8 cellular contexts compared by ENCODE assay signal in genomic region chr20:19828233-19828632, GRCh38.
A peak's percentile ranks its signal among the peaks of the same experiment; 100 is the strongest.
DNase-seq lines count a peak whose midpoint lies in the region; ATAC-seq lines count a peak whose summit lies in the region.

No MANE protein-coding gene starts in this region.

- ATAC-seq in GM18519 (IDR thresholded peaks at IDR 0.05; ENCODE audit: low FRiP score, unreplicated experiment) (peak; percentile 89), HG02981 (IDR thresholded peaks at IDR 0.05; ENCODE audit: unreplicated experiment) (peak; percentile 86)

- H3K4me3 ChIP-seq in BLaER1 (no peak overlapping the region), skeletal muscle cell (ENCODE audit: low read depth, low read length) (no peak overlapping the region)

- peak; percentile 91 for DNase-seq in NOMO-1 treated with DMSO at 0.1 percent for 48 hours (lab: John Stamatoyannopoulos, UW; ENCODE audit: unreplicated experiment)
- DNase-seq in dermis microvascular lymphatic vessel endothelial cell (ENCODE audit: low read depth in 2 of 2): peak; percentile 76 to 89
- DNase-seq in skeletal muscle cell (ENCODE audit: low read depth): peak; percentile 35
- no peak for DNase-seq in NCI-H1930 (lab: John Stamatoyannopoulos, UW)
- DNase-seq in mesenteric fat pad (ENCODE audit: low spot score): no peak

- no peaks in the 10 kb centered on the region for H3K27me3 ChIP-seq in BLaER1

- H3K4me1 ChIP-seq in BLaER1: peaks cover 58% of the 10 kb centered on the region

- peak overlapping the region; percentile 62 for H3K4me2 ChIP-seq in BLaER1

- no peaks in the 10 kb centered on the region for H3K36me3 ChIP-seq in BLaER1

- H3K9ac ChIP-seq in BLaER1: no peak overlapping the region

- H3K9me3 ChIP-seq in BLaER1: no peaks in the 10 kb centered on the region

- no peaks in the 10 kb centered on the region for H4K20me1 ChIP-seq in BLaER1

- H3K27ac ChIP-seq in BLaER1: no peak overlapping the region

Comparison
In these comparisons a context has a peak if more than half of its experiments do, and no peak if none do; other contexts are left out.
1. DNase-seq: peak in NOMO-1 treated with DMSO at 0.1 percent for 48 hours (single experiment), dermis microvascular lymphatic vessel endothelial cell (2 of 2) and skeletal muscle cell (single experiment); none in NCI-H1930 (0 of 2) and mesenteric fat pad (single experiment).